Comparison of ENCODE assay signal across 22 cellular contexts in genomic region chr3:193789455-193789854, GRCh38.
"Had no signal": no experiment of that assay in that cellular context is flagged by ENCODE, and none has a peak within 500 bp of the region (broad histone marks: within the 10 kb centered on the region; RNA-seq: fewer than 3 reads in every experiment).

No MANE protein-coding gene starts in this region.

- H3K4me3 Mint-ChIP-seq: activated CD4-positive, alpha-beta memory T cell treated with anti-CD3 and anti-CD28 coated beads, Interleukin-2, amount 10 ng/mL, durations not matched to agents 7 days and 5 days; activated CD4-positive, alpha-beta T cell treated with anti-CD3 and anti-CD28 coated beads for 36 hours; activated naive CD4-positive, alpha-beta T cell treated with anti-CD3 and anti-CD28 coated beads, Interleukin-2, amount 10 ng/mL, durations not matched to agents 7 days and 5 days; activated naive CD8-positive, alpha-beta T cell treated with anti-CD3 and anti-CD28 coated beads for 36 hours; activated T-helper 17 cell treated with anti-CD3 and anti-CD28 coated beads, Interleukin-2, amount 50 U/mL, for 72 hours; T-helper 1 cell treated with Interleukin-12 subunit alpha and Interleukin-12 subunit beta and Interleukin-4 antibody, amounts not matched to agents 30 μg/mL and 1 μg/mL, for 36 hours had no signal

- H3K27ac ChIP-seq: brain microvascular endothelial cell had no signal

- H3K9me3 Mint-ChIP-seq: activated CD4-positive, alpha-beta memory T cell treated with anti-CD3 and anti-CD28 coated beads, Interleukin-2, amount 10 ng/mL, durations not matched to agents 7 days and 5 days; activated naive CD4-positive, alpha-beta T cell treated with anti-CD3 and anti-CD28 coated beads, Interleukin-2, amount 10 ng/mL, durations not matched to agents 7 days and 5 days; activated naive CD8-positive, alpha-beta T cell treated with anti-CD3 and anti-CD28 coated beads for 36 hours; activated T-helper 17 cell treated with anti-CD3 and anti-CD28 coated beads, Interleukin-2, amount 50 U/mL, for 72 hours; T-helper 1 cell treated with Interleukin-12 subunit alpha and Interleukin-12 subunit beta and Interleukin-4 antibody, amounts not matched to agents 30 μg/mL and 1 μg/mL, for 36 hours had no signal

- H3K4me3 ChIP-seq: cardiac muscle cell had no signal

- H3K27ac Mint-ChIP-seq: activated CD4-positive, alpha-beta memory T cell treated with anti-CD3 and anti-CD28 coated beads, Interleukin-2, amount 10 ng/mL, durations not matched to agents 7 days and 5 days; activated CD4-positive, alpha-beta T cell treated with anti-CD3 and anti-CD28 coated beads for 36 hours; activated naive CD4-positive, alpha-beta T cell treated with anti-CD3 and anti-CD28 coated beads, Interleukin-2, amount 10 ng/mL, durations not matched to agents 7 days and 5 days; activated naive CD8-positive, alpha-beta T cell treated with anti-CD3 and anti-CD28 coated beads for 36 hours; activated T-helper 17 cell treated with anti-CD3 and anti-CD28 coated beads, Interleukin-2, amount 50 U/mL, for 72 hours; T-helper 1 cell treated with Interleukin-12 subunit alpha and Interleukin-12 subunit beta and Interleukin-4 antibody, amounts not matched to agents 30 μg/mL and 1 μg/mL, for 36 hours had no signal

- H3K4me1 Mint-ChIP-seq: activated CD4-positive, alpha-beta memory T cell treated with anti-CD3 and anti-CD28 coated beads, Interleukin-2, amount 10 ng/mL, durations not matched to agents 7 days and 5 days; activated CD4-positive, alpha-beta T cell treated with anti-CD3 and anti-CD28 coated beads for 36 hours; activated naive CD8-positive, alpha-beta T cell treated with anti-CD3 and anti-CD28 coated beads for 36 hours; activated T-helper 17 cell treated with anti-CD3 and anti-CD28 coated beads, Interleukin-2, amount 50 U/mL, for 72 hours had no signal

- H3K36me3 ChIP-seq: brain microvascular endothelial cell, cardiac muscle cell had no signal

- H3K36me3 Mint-ChIP-seq: activated naive CD4-positive, alpha-beta T cell treated with anti-CD3 and anti-CD28 coated beads, Interleukin-2, amount 10 ng/mL, durations not matched to agents 7 days and 5 days; activated naive CD8-positive, alpha-beta T cell treated with anti-CD3 and anti-CD28 coated beads for 36 hours had no signal

- DNase-seq: activated CD4-positive, alpha-beta memory T cell treated with anti-CD3 and anti-CD28 coated beads, Interleukin-2, amount 10 ng/mL, durations not matched to agents 7 days and 5 days; activated CD4-positive, alpha-beta T cell treated with anti-CD3 and anti-CD28 coated beads for 36 hours; activated CD4-positive, alpha-beta T cell treated with anti-CD3 and anti-CD28 coated beads, Interleukin-2, amount 50 U/mL, for 1 hour; activated gamma-delta T cell; activated naive CD4-positive, alpha-beta T cell treated with anti-CD3 and anti-CD28 coated beads, Interleukin-2, amount 10 ng/mL, durations not matched to agents 7 days and 5 days; activated naive CD8-positive, alpha-beta T cell treated with anti-CD3 and anti-CD28 coated beads for 36 hours; activated T-cell treated with anti-CD3 and anti-CD28 coated beads for 4 hours; activated T-cell treated with anti-CD3 and anti-CD28 coated beads, Interleukin-2, amount 50 U/mL, for 48 hours; brain microvascular endothelial cell; KG1; NCI-H1092; NCI-H1417; NCI-H1930; NCI-H2171 treated with DMSO at 0.1 percent for 48 hours; NCI-H226; NCI-H526; NK-92 treated with Interleukin-12 subunit alpha and Interleukin-12 subunit beta, amount 100 ng/mL, for 24 hours; OCI-M1; SHP77 treated with DMSO at 0.1 percent for 48 hours had no signal
